27 cellular contexts compared by ENCODE assay signal in genomic region chr21:39258207-39258606, GRCh38. TPM values are rescaled to one million over a fixed set of nuclear protein-coding genes. Genes with fewer than 3 reads are reported as not detected.
DNase-seq lines count a peak whose midpoint lies in the region; ATAC-seq and TF ChIP-seq lines count a peak whose summit lies in the region.
"Had no signal": no experiment of that assay in that cellular context is flagged by ENCODE, and none has a peak within 500 bp of the region (broad histone marks: within the 10 kb centered on the region; RNA-seq: fewer than 3 reads in every experiment).

No MANE protein-coding gene starts in this region.

- H3K4me3 Mint-ChIP-seq in CD14-positive monocyte = no peak overlapping the region
- H3K4me3 Mint-ChIP-seq: activated CD8-positive, alpha-beta T cell treated with anti-CD3 and anti-CD28 coated beads for 36 hours; B cell; CD8-positive, alpha-beta memory T cell; effector memory CD8-positive, alpha-beta T cell; nephron progenitor cell had no signal

- no peak overlapping the region for H3K27ac ChIP-seq in stomach
- H3K27ac ChIP-seq: lower lobe of right lung, RWPE1 had no signal

- H3K27me3 Mint-ChIP-seq in CD14-positive monocyte (ENCODE audit: low read depth in 3 of 3) = no peaks in the 10 kb centered on the region
- H3K27me3 Mint-ChIP-seq: activated CD8-positive, alpha-beta T cell treated with anti-CD3 and anti-CD28 coated beads for 36 hours; B cell; CD8-positive, alpha-beta memory T cell; effector memory CD8-positive, alpha-beta T cell had no signal

- H3K9me3 ChIP-seq in mucosa of descending colon (no peaks in the 10 kb centered on the region), stomach (no peaks in the 10 kb centered on the region)
- H3K9me3 ChIP-seq: lower lobe of right lung had no signal

- peak; percentile 71 for DNase-seq in NCI-H510A treated with DMSO at 0.1 percent for 48 hours (lab: John Stamatoyannopoulos, UW)
- no peak for DNase-seq in NCI-H510A (lab: John Stamatoyannopoulos, UW)
- DNase-seq in NCI-H2029 treated with DMSO at 0.1 percent for 48 hours (lab: John Stamatoyannopoulos, UW) = peak; percentile 48
- DNase-seq in NCI-H774 (lab: John Stamatoyannopoulos, UW) = peak; percentile 69
- DNase-seq in mucosa of descending colon = no peak
- DNase-seq in kidney tubule cell (ENCODE audit: low spot score) = no peak
- DNase-seq in CD14-positive monocyte (ENCODE audit: low spot score) = no peak
- no peak for DNase-seq in stomach
- DNase-seq: activated CD4-positive, alpha-beta T cell treated with anti-CD3 and anti-CD28 coated beads for 1 hour; activated CD8-positive, alpha-beta T cell treated with anti-CD3 and anti-CD28 coated beads for 36 hours; aorta; CD8-positive, alpha-beta memory T cell; cortex of kidney; effector memory CD8-positive, alpha-beta T cell; erythroblast; kidney; lower lobe of right lung; NCI-H524; nephron progenitor cell; retina; stimulated activated CD4-positive, alpha-beta T cell treated with anti-CD3 and anti-CD28 coated beads, Interleukin-1b, Interleukin-23, amount 100 ng/mL, for 48 hours; stimulated activated CD8-positive, alpha-beta memory T cell treated with anti-CD3 and anti-CD28 coated beads, Interleukin-4, amount 100 ng/mL, for 48 hours; trophoblast cell had no signal

- H3K4me3 ChIP-seq in mucosa of descending colon = no peak overlapping the region
- no peak overlapping the region for H3K4me3 ChIP-seq in stomach
- H3K4me3 ChIP-seq: lower lobe of right lung, smooth muscle cell had no signal

- H3K36me3 Mint-ChIP-seq in CD14-positive monocyte = peaks cover 65 to 88% of the 10 kb centered on the region in 2 donors

- H3K4me1 ChIP-seq in mucosa of descending colon (ENCODE audit: low read depth) (peaks cover 17% of the 10 kb centered on the region), stomach (peaks cover 0 to 3% (median 0%) of the 10 kb centered on the region in 4 donors)
- H3K4me1 ChIP-seq: lower lobe of right lung had no signal

- TF ChIP-seq CTCF in mucosa of descending colon (IDR thresholded peaks at IDR 0.05) (no peak), CD14-positive monocyte (IDR thresholded peaks at IDR 0.05) (no peak), stomach (IDR thresholded peaks at IDR 0.05) (no peak)

- no peak for TF ChIP-seq POLR2A in stomach (IDR thresholded peaks at IDR 0.05)

- WGBS in stomach, 5 donors = 44 to 68% (median 54%) methylated on average over 4 of the region's 4 CpGs

- ATAC-seq in mucosa of descending colon = peak; percentile 94
- ATAC-seq: activated CD8-positive, alpha-beta T cell treated with anti-CD3 and anti-CD28 coated beads for 36 hours; activated naive CD4-positive, alpha-beta T cell treated with anti-CD3 and anti-CD28 coated beads, Interleukin-2, amount 50 U/mL, for 72 hours; effector memory CD8-positive, alpha-beta T cell; lower lobe of right lung had no signal

- no peak overlapping the region for H3K27ac Mint-ChIP-seq in CD14-positive monocyte
- H3K27ac Mint-ChIP-seq: activated CD8-positive, alpha-beta T cell treated with anti-CD3 and anti-CD28 coated beads for 36 hours; activated naive CD4-positive, alpha-beta T cell treated with anti-CD3 and anti-CD28 coated beads, Interleukin-2, amount 50 U/mL, for 72 hours; B cell; nephron progenitor cell had no signal

- no peaks in the 10 kb centered on the region for H3K36me3 ChIP-seq in mucosa of descending colon (ENCODE audit: low read depth)
- H3K36me3 ChIP-seq in stomach = peaks cover 38 to 99% (median 95%) of the 10 kb centered on the region in 4 donors

- no peaks in the 10 kb centered on the region for H3K27me3 ChIP-seq in stomach

- intact Hi-C loops in mucosa of descending colon (cut with DNase I, micrococcal nuclease) = no loop called here
- intact Hi-C loops in CD14-positive monocyte (cut with micrococcal nuclease) = no loop called here
- intact Hi-C loops in stomach (cut with DNase I; ENCODE audit: low total_unique reads) = no loop called here

- H3K4me1 Mint-ChIP-seq in CD14-positive monocyte = no peaks in the 10 kb centered on the region
- H3K4me1 Mint-ChIP-seq: B cell had no signal

- TF ChIP-seq EP300 in stomach (IDR thresholded peaks at IDR 0.05) = no peak

- no peaks in the 10 kb centered on the region for H3K9me3 Mint-ChIP-seq in CD14-positive monocyte
- H3K9me3 Mint-ChIP-seq: activated CD8-positive, alpha-beta T cell treated with anti-CD3 and anti-CD28 coated beads for 36 hours; activated naive CD4-positive, alpha-beta T cell treated with anti-CD3 and anti-CD28 coated beads, Interleukin-2, amount 50 U/mL, for 72 hours; CD8-positive, alpha-beta memory T cell; effector memory CD8-positive, alpha-beta T cell; nephron progenitor cell had no signal

RNA-seq across cellular contexts. Expression of gene BRWD1, which starts 55.2 kb away (rescaled TPM):
- 10 to 100 TPM; 40.6 to 58.6 (median 52.5) TPM for total RNA-seq in mucosa of descending colon
- 10 to 100 TPM; 12.7 to 16.8 TPM for polyA plus RNA-seq in CD14-positive monocyte
- 100 to 1,000 TPM in 1 of 5 donors, 10 to 100 TPM in 4; 50.7 to 216 (median 66.5) TPM for total RNA-seq in stomach
- polyA plus RNA-seq in stomach = 1 to 10 TPM; 5.9 to 9.1 (median 8.4) TPM

Comparison
In these comparisons a context has a peak if more than half of its experiments do, and no peak if none do; other contexts are left out.
1. DNase-seq: peak in NCI-H510A treated with DMSO at 0.1 percent for 48 hours (single experiment), NCI-H2029 treated with DMSO at 0.1 percent for 48 hours (single experiment) and NCI-H774 (single experiment); none in NCI-H510A (single experiment), mucosa of descending colon (0 of 3), kidney tubule cell (single experiment), CD14-positive monocyte (single experiment) and stomach (single experiment).